19 cellular contexts compared by ENCODE assay signal in the genomic region with DNA sequence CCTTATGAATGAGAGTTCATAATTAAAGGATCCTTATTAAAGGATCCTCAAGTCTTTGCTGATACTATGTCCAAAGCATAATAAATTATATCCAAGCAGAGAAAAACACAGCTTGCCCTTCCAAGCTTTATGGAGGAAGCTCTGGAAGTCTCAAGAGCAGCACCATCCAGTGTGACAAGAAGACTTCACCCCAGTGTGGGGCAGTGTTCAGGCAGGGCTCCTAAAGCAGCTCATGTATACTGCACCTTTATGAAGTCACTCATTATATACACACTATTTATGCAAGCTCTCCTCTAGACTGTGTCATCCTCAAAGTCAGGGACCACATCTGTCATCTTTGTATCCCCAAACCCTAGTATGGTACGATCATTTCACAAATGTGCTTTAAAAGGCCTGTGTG. TPM values are rescaled to one million over a fixed set of nuclear protein-coding genes. Genes with fewer than 3 reads are reported as not detected.
A peak's percentile ranks its signal among the peaks of the same experiment; 100 is the strongest.
DNase-seq lines count a peak whose midpoint lies in the region; ATAC-seq and TF ChIP-seq lines count a peak whose summit lies in the region.
"Had no signal": no experiment of that assay in that cellular context is flagged by ENCODE, and none has a peak within 500 bp of the region (broad histone marks: within the 10 kb centered on the region; RNA-seq: fewer than 3 reads in every experiment).

No MANE protein-coding gene starts in this region.

- TF ChIP-seq POLR2A in esophagus muscularis mucosa (IDR thresholded peaks at IDR 0.05; ENCODE audit: low read depth) (no peak), gastrocnemius medialis (IDR thresholded peaks at IDR 0.05) (no peak)

- intact Hi-C loops in esophagus muscularis mucosa (cut with DNase I) (no loop called here), gastrocnemius medialis (cut with DNase I; ENCODE audit: low total_unique reads) (no loop called here)

- 64% methylated on average over 1 of the region's 1 CpG for WGBS in esophagus muscularis mucosa

- ATAC-seq in RWPE2 (ENCODE audit: low read depth) (no peak), gastrocnemius medialis (no peak)
- ATAC-seq: activated CD4-positive, alpha-beta T cell treated with anti-CD3 and anti-CD28 coated beads for 36 hours; mucosa of descending colon; stimulated activated memory B cell treated with anti-CD40 and anti-IgM and Interleukin-4, amounts not matched to agents 10 μg/mL and 1 μg/mL and 100 μg/mL, for 72 hours had no signal

- H3K4me3 ChIP-seq in AG04450 (ENCODE audit: low read depth, low read length): no peak overlapping the region
- no peak overlapping the region for H3K4me3 ChIP-seq in RWPE2 (ENCODE audit: severe bottlenecking)
- H3K4me3 ChIP-seq in esophagus muscularis mucosa: no peak overlapping the region
- H3K4me3 ChIP-seq in gastrocnemius medialis: no peak overlapping the region
- H3K4me3 ChIP-seq: hepatocyte, mucosa of descending colon had no signal

- no peaks in the 10 kb centered on the region for H3K36me3 ChIP-seq in RWPE2 (ENCODE audit: low read depth)
- no peaks in the 10 kb centered on the region for H3K36me3 ChIP-seq in esophagus muscularis mucosa
- no peaks in the 10 kb centered on the region for H3K36me3 ChIP-seq in gastrocnemius medialis

- no peak for DNase-seq in AG04450 (ENCODE audit: low read depth, low spot score)
- DNase-seq in RWPE2 (ENCODE audit: low spot score): no peak
- no peak for DNase-seq in esophagus muscularis mucosa (ENCODE audit: extremely low spot score)
- no peak for DNase-seq in gastrocnemius medialis
- DNase-seq in hepatic stellate cell (ENCODE audit: low spot score): no peak
- no peak for DNase-seq in activated naive CD4-positive, alpha-beta T cell (lab: John Stamatoyannopoulos, UW)
- no peak for DNase-seq in activated CD4-positive, CD25-positive, alpha-beta regulatory T cell treated with anti-CD3 and anti-CD28 coated beads, Interleukin-2, amount 50 U/mL, for 72 hours
- no peak for DNase-seq in NCI-H1092 treated with DMSO at 0.1 percent for 48 hours (lab: John Stamatoyannopoulos, UW)
- DNase-seq: activated CD4-positive, alpha-beta T cell treated with anti-CD3 and anti-CD28 coated beads for 36 hours; activated CD8-positive, alpha-beta memory T cell treated with anti-CD3 and anti-CD28 coated beads, Interleukin-2, amount 50 U/mL, for 4 hours; activated gamma-delta T cell treated with Interleukin-2 at 50 U/mL for 16 hours; GDM1; mucosa of descending colon; NCI-H1930; NCI-H524; stimulated activated CD4-positive, alpha-beta T cell treated with anti-CD3 and anti-CD28 coated beads, Interleukin-12 subunit alpha, Interleukin-12 subunit beta, amount 100 ng/mL, for 4 hours; T1000 had no signal

- no peaks in the 10 kb centered on the region for H3K27me3 ChIP-seq in AG04450 (ENCODE audit: control insufficient read depth, insufficient read depth, low read length)
- H3K27me3 ChIP-seq in RWPE2 (ENCODE audit: insufficient read depth, poor library complexity, severe bottlenecking): no peaks in the 10 kb centered on the region
- H3K27me3 ChIP-seq in esophagus muscularis mucosa: no peaks in the 10 kb centered on the region
- H3K27me3 ChIP-seq in gastrocnemius medialis: no peaks in the 10 kb centered on the region
- H3K27me3 ChIP-seq: hepatocyte had no signal

- H3K27ac ChIP-seq in AG04450 (ENCODE audit: low read depth, low read length) (peak overlapping the region; percentile 63), RWPE2 (ENCODE audit: poor library complexity, severe bottlenecking) (peak overlapping the region; percentile 32), esophagus muscularis mucosa (replicated peaks in 1 of 4) (peak overlapping the region; percentile 10 to 56 (median 48)), gastrocnemius medialis (peak overlapping the region in 3 of 4 donors; percentile 3 to 19 (median 6))
- H3K27ac ChIP-seq: hepatocyte had no signal

- POLR2A ChIA-PET in AG04450 (lab: Yijun Ruan, JAX): no interaction called here

- H3K4me1 ChIP-seq in RWPE2 (ENCODE audit: insufficient read depth, poor library complexity, severe bottlenecking) (peaks cover 46% of the 10 kb centered on the region), esophagus muscularis mucosa (peaks cover 8 to 37% (median 21%) of the 10 kb centered on the region in 4 donors), gastrocnemius medialis (peaks cover 0 to 10% of the 10 kb centered on the region in 2 donors)

- CTCF ChIA-PET in AG04450 (lab: Charles Lee): interaction anchor here (0.7 to 2.4 kb wide), 3 partner anchors 8 to 261 kb away, joined by 3 to 7 read pairs (median 5); no protein-coding TSS in a partner anchor

- H3K9me3 ChIP-seq in AG04450 (ENCODE audit: control insufficient read depth, insufficient read depth, low read length) (no peaks in the 10 kb centered on the region), RWPE2 (ENCODE audit: severe bottlenecking) (no peaks in the 10 kb centered on the region), esophagus muscularis mucosa (no peaks in the 10 kb centered on the region), gastrocnemius medialis (no peaks in the 10 kb centered on the region)
- H3K9me3 ChIP-seq: mucosa of descending colon had no signal

- no peak for TF ChIP-seq CTCF in AG04450 (IDR thresholded peaks at IDR 0.05; ENCODE audit: low read depth, low read length)
- TF ChIP-seq CTCF in RWPE2 (IDR thresholded peaks at IDR 0.05; ENCODE audit: poor library complexity, severe bottlenecking): no peak
- no peak for TF ChIP-seq CTCF in esophagus muscularis mucosa (IDR thresholded peaks at IDR 0.05)
- TF ChIP-seq CTCF in gastrocnemius medialis (IDR thresholded peaks at IDR 0.05 in 4 of 5, conservative IDR thresholded peaks at IDR 0.05 in 1 of 5): no peak

- in situ Hi-C loops in gastrocnemius medialis (cut with MboI; ENCODE audit: low sequenced_read_pairs in 4 of 4): no loop called here

- no peak for TF ChIP-seq EP300 in esophagus muscularis mucosa (IDR thresholded peaks at IDR 0.05)

RNA-seq across cellular contexts. Expression of a gene that starts 11.9 kb away (rescaled TPM):
- polyA plus RNA-seq in AG04450 (2011; rRNA removed): 194 and 206 TPM in 2 replicates
- polyA minus RNA-seq in AG04450 (2011; rRNA and poly(A)+ RNA removed): 172 and 200 TPM in 2 replicates
- total RNA-seq in esophagus muscularis mucosa (100 to 1,000 TPM in 1 of 4 donors, 10 to 100 TPM in 3; 65.4 to 157 (median 75.9) TPM), gastrocnemius medialis (10 to 100 TPM in 3 of 4 donors, 1 to 10 TPM in 1; 5.6 to 64.3 (median 25.0) TPM)

Comparison
In these comparisons a context has a peak if more than half of its experiments do, and no peak if none do; other contexts are left out.
1. H3K27ac ChIP-seq: peak in every context shown above with its lines; median percentile 63 in AG04450; 48 in esophagus muscularis mucosa; 32 in RWPE2; 6 in gastrocnemius medialis.